1 cellular context compared by ENCODE assay signal in the genomic region with DNA sequence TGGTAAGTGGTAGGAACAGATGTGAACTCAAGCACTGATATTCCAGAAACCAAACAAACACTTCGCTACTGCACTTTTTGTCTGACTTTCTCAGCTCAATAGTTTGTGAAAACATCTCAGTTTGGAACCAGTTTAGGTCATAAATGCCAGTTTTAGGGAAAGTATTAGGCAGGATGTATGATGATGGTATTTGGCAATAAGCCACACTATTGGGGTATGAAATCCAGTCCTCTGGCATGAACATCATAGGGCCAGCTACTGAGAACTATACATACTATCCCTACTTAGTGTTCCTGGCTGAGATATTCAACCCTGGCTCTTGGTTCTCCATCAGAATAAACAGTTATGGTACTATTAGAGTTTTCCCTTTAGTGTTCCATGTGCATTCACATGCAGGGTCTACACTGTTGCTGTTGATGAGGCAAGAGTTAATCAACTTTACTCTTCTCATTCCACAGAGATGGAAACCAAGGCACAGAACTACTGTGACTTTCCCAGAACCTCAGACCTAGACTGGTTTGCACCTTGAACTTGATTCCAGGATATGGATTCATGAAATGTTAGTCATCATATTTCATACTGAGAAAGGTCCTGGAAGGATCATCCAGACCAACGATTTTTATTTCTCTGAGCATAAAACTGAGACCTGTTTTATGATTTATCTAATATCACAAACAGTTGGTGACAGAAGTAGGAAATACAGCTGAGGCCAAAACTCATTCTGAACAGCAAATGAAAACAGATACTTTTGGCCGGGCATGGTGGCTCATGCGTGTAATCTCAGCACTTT.
TF ChIP-seq lines count a peak whose summit lies in the region.

No MANE protein-coding gene starts in this region.

TF ChIP-seq in IMR-90, 13 proteins besides CTCF, POLR2A, EP300 and RAD21 (continued from another document):
- TF ChIP-seq BHLHE40 (IDR thresholded peaks at IDR 0.05; ENCODE audit: low read depth, low read length) (no peak), ELK1 (IDR thresholded peaks at IDR 0.05; ENCODE audit: borderline replicate concordance, low read depth, low read length) (no peak), RCOR1 (IDR thresholded peaks at IDR 0.05; ENCODE audit: insufficient replicate concordance, low read length) (no peak), MAZ (IDR thresholded peaks at IDR 0.05; ENCODE audit: borderline replicate concordance, low read depth, low read length) (no peak), FOS (IDR thresholded peaks at IDR 0.05; ENCODE audit: low read depth, low read length) (no peak)
